In genomic region chr5:39521098-39521860, GRCh38 we compare ENCODE assay signal across 1 cellular context.
TF ChIP-seq lines count a peak whose summit lies in the region.

No MANE protein-coding gene starts in this region.

TF ChIP-seq in IMR-90, 13 proteins besides CTCF, POLR2A, EP300 and RAD21:
- TF ChIP-seq MAFK (IDR thresholded peaks at IDR 0.05; ENCODE audit: low read depth, low read length) (no peak), SMC3 (IDR thresholded peaks at IDR 0.05; ENCODE audit: low read depth, low read length) (no peak), RCOR1 (IDR thresholded peaks at IDR 0.05; ENCODE audit: insufficient replicate concordance, low read length) (no peak), CEBPB (IDR thresholded peaks at IDR 0.05; ENCODE audit: low read depth, low read length) (no peak), MXI1 (IDR thresholded peaks at IDR 0.05; ENCODE audit: borderline replicate concordance, low read depth, low read length) (no peak), CHD1 (IDR thresholded peaks at IDR 0.05; ENCODE audit: low read depth, low read length) (no peak), RFX5 (IDR thresholded peaks at IDR 0.05; ENCODE audit: low read depth, low read length) (no peak), MAZ (IDR thresholded peaks at IDR 0.05; ENCODE audit: borderline replicate concordance, low read depth, low read length) (no peak), BHLHE40 (IDR thresholded peaks at IDR 0.05; ENCODE audit: low read depth, low read length) (no peak), FOS (IDR thresholded peaks at IDR 0.05; ENCODE audit: low read depth, low read length) (no peak), NFE2L2 (IDR thresholded peaks at IDR 0.05; ENCODE audit: low read depth, low read length) (no peak)
- TF ChIP-seq, protein P1, sequence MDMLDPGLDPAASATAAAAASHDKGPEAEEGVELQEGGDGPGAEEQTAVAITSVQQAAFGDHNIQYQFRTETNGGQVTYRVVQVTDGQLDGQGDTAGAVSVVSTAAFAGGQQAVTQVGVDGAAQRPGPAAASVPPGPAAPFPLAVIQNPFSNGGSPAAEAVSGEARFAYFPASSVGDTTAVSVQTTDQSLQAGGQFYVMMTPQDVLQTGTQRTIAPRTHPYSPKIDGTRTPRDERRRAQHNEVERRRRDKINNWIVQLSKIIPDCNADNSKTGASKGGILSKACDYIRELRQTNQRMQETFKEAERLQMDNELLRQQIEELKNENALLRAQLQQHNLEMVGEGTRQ (IDR thresholded peaks at IDR 0.05; ENCODE audit: low read depth, low read length) = no peak
- TF ChIP-seq, protein P2, sequence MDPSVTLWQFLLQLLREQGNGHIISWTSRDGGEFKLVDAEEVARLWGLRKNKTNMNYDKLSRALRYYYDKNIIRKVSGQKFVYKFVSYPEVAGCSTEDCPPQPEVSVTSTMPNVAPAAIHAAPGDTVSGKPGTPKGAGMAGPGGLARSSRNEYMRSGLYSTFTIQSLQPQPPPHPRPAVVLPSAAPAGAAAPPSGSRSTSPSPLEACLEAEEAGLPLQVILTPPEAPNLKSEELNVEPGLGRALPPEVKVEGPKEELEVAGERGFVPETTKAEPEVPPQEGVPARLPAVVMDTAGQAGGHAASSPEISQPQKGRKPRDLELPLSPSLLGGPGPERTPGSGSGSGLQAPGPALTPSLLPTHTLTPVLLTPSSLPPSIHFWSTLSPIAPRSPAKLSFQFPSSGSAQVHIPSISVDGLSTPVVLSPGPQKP (IDR thresholded peaks at IDR 0.05; ENCODE audit: borderline replicate concordance, low read depth, low read length) = no peak
